Comparison of ENCODE assay signal across 17 cellular contexts in genomic region chr16:89661215-89661614, GRCh38. TPM values are rescaled to one million over a fixed set of nuclear protein-coding genes. Genes with fewer than 3 reads are reported as not detected.
DNase-seq lines count a peak whose midpoint lies in the region; ATAC-seq and TF ChIP-seq lines count a peak whose summit lies in the region.
"Had no signal": no experiment of that assay in that cellular context is flagged by ENCODE, and none has a peak within 500 bp of the region (broad histone marks: within the 10 kb centered on the region; RNA-seq: fewer than 3 reads in every experiment).

No MANE protein-coding gene starts in this region.

- no peaks in the 10 kb centered on the region for H3K27me3 ChIP-seq in CD4-positive, alpha-beta T cell (ENCODE audit: control insufficient read depth, insufficient read depth, low read length)
- H3K27me3 ChIP-seq: BE2C had no signal

- no peak overlapping the region for H3K27ac Mint-ChIP-seq in CD4-positive, alpha-beta T cell
- H3K27ac Mint-ChIP-seq in natural killer cell (no peak overlapping the region), progenitor cell of endocrine pancreas (no peak overlapping the region)

- no peaks in the 10 kb centered on the region for H3K27me3 Mint-ChIP-seq in CD4-positive, alpha-beta T cell
- H3K27me3 Mint-ChIP-seq in natural killer cell (ENCODE audit: low read depth in 2 of 2) (no peaks in the 10 kb centered on the region), progenitor cell of endocrine pancreas (no peaks in the 10 kb centered on the region)
- H3K27me3 Mint-ChIP-seq: CD8-positive, alpha-beta memory T cell had no signal

- no peaks in the 10 kb centered on the region for H3K9me3 ChIP-seq in CD4-positive, alpha-beta T cell (ENCODE audit: control insufficient read depth, low read length)
- H3K9me3 ChIP-seq: BE2C had no signal

- no peak for DNase-seq in CD4-positive, alpha-beta T cell
- no peak for DNase-seq in RWPE1 (ENCODE audit: low spot score)
- DNase-seq in natural killer cell, result no peak
- no peak for DNase-seq in progenitor cell of endocrine pancreas (ENCODE audit: low spot score, unreplicated experiment)
- DNase-seq in COR-L47 (lab: John Stamatoyannopoulos, UW), result no peak
- DNase-seq: BE2C; Calu3; CD8-positive, alpha-beta memory T cell; DMS 273 treated with DMSO at 0.1 percent for 48 hours; HCEC 1CT had no signal

- no peak overlapping the region for H3K27ac ChIP-seq in CD4-positive, alpha-beta T cell (ENCODE audit: low read depth, low read length)
- H3K27ac ChIP-seq in RWPE1, result peak overlapping the region; percentile 91; the same call in 1 of the 2 replicates
- H3K27ac ChIP-seq: A549, C4-2B, HL-60 had no signal

- no peak for TF ChIP-seq CTCF in CD4-positive, alpha-beta T cell (IDR thresholded peaks at IDR 0.05)
- TF ChIP-seq CTCF in RWPE1 (conservative IDR thresholded peaks at IDR 0.05; ENCODE audit: low read depth) (no peak), natural killer cell (IDR thresholded peaks at IDR 0.05) (no peak), progenitor cell of endocrine pancreas (IDR thresholded peaks at IDR 0.05; ENCODE audit: unreplicated experiment) (no peak)

- H3K36me3 Mint-ChIP-seq in CD4-positive, alpha-beta T cell (ENCODE audit: low read depth), result peaks cover 23% of the 10 kb centered on the region
- H3K36me3 Mint-ChIP-seq in natural killer cell, result no peaks in the 10 kb centered on the region
- H3K36me3 Mint-ChIP-seq in progenitor cell of endocrine pancreas (ENCODE audit: insufficient read depth), result peaks cover 56% of the 10 kb centered on the region

- H3K9me3 Mint-ChIP-seq in CD4-positive, alpha-beta T cell, result no peaks in the 10 kb centered on the region
- H3K9me3 Mint-ChIP-seq in natural killer cell (no peaks in the 10 kb centered on the region), progenitor cell of endocrine pancreas (ENCODE audit: low read depth) (peaks cover 1% of the 10 kb centered on the region)

- H3K4me3 Mint-ChIP-seq in CD4-positive, alpha-beta T cell, result peak overlapping the region; percentile 73
- H3K4me3 Mint-ChIP-seq in natural killer cell, result peak overlapping the region; percentile 7
- H3K4me3 Mint-ChIP-seq in progenitor cell of endocrine pancreas (ENCODE audit: low read depth), result peak overlapping the region; percentile 22

- POLR2A ChIA-PET in CD4-positive, alpha-beta T cell (lab: Charles Lee), result no interaction called here
- POLR2A ChIA-PET in RWPE1 (lab: Yijun Ruan, JAX; ENCODE audit: low non-redundant PET), result no interaction called here

- no peak for ATAC-seq in CD4-positive, alpha-beta T cell (ENCODE audit: poor library complexity)
- ATAC-seq in natural killer cell (no peak), GM18519 (IDR thresholded peaks at IDR 0.05; ENCODE audit: low FRiP score, unreplicated experiment) (no peak), HG03439 (IDR thresholded peaks at IDR 0.05; ENCODE audit: unreplicated experiment) (no peak)
- ATAC-seq: A549 had no signal

- intact Hi-C loops in CD4-positive, alpha-beta T cell (cut with DNase I, micrococcal nuclease), result no loop called here
- intact Hi-C loops in natural killer cell (cut with micrococcal nuclease), result no loop called here

- CTCF ChIA-PET in CD4-positive, alpha-beta T cell (lab: Charles Lee), result no interaction called here
- CTCF ChIA-PET in RWPE1 (lab: Yijun Ruan, JAX), result no interaction called here

- peaks cover 15% of the 10 kb centered on the region for H3K4me1 Mint-ChIP-seq in CD4-positive, alpha-beta T cell (ENCODE audit: low read depth)
- H3K4me1 Mint-ChIP-seq in natural killer cell, result peaks cover 15 to 22% of the 10 kb centered on the region in 2 donors
- peaks cover 6% of the 10 kb centered on the region for H3K4me1 Mint-ChIP-seq in progenitor cell of endocrine pancreas (ENCODE audit: low read depth)

RNA-seq across cellular contexts. Expression of gene SPATA33, which starts 3.6 kb away (rescaled TPM):
- total RNA-seq in CD4-positive, alpha-beta T cell, result 1 to 10 TPM; 4.4 to 7.1 TPM
- total RNA-seq in natural killer cell (10 to 100 TPM in 1 of 3 donors, 1 to 10 TPM in 2; 6.5 to 11.9 (median 8.4) TPM), progenitor cell of endocrine pancreas (33.4 and 38.4 TPM in 2 replicates)

RNA-seq across cellular contexts. Expression of gene CHMP1A, which starts 3.7 kb away (rescaled TPM):
- total RNA-seq in CD4-positive, alpha-beta T cell, result 10 to 100 TPM; 54.7 to 55.9 TPM
- total RNA-seq in natural killer cell (100 to 1,000 TPM; 124 to 135 (median 134) TPM), progenitor cell of endocrine pancreas (96.5 and 105 TPM in 2 replicates)

RNA-seq across cellular contexts. Expression of gene CDK10, which starts 25.3 kb away (rescaled TPM):
- 10 to 100 TPM; 58.9 to 62.8 TPM for total RNA-seq in CD4-positive, alpha-beta T cell
- total RNA-seq in natural killer cell, result 100 to 1,000 TPM; 102 to 123 (median 114) TPM
- 183 and 192 TPM in 2 replicates for total RNA-seq in progenitor cell of endocrine pancreas

RNA-seq across cellular contexts. Expression of gene SPATA2L, which starts 40.3 kb away (rescaled TPM):
- 10 to 100 TPM; 26.1 to 28.3 TPM for total RNA-seq in CD4-positive, alpha-beta T cell
- 10 to 100 TPM; 23.1 to 37.9 (median 24.0) TPM for total RNA-seq in natural killer cell
- total RNA-seq in progenitor cell of endocrine pancreas, result 14.0 and 15.5 TPM in 2 replicates

RNA-seq across cellular contexts. Expression of gene DPEP1, which starts 47.8 kb away (rescaled TPM):
- not detected for total RNA-seq in CD4-positive, alpha-beta T cell
- not detected for total RNA-seq in natural killer cell
- 29.6 and 36.3 TPM in 2 replicates for total RNA-seq in progenitor cell of endocrine pancreas
- total RNA-seq: Calu3; CD8-positive, alpha-beta memory T cell; Daoy; H4 had no signal

Comparison
In these comparisons a context has a peak if more than half of its experiments do, and no peak if none do; other contexts are left out.
1. H3K4me3 Mint-ChIP-seq: peak in every context shown above with its lines; median percentile 73 in CD4-positive, alpha-beta T cell; 22 in progenitor cell of endocrine pancreas; 7 in natural killer cell.